In the genomic region with DNA sequence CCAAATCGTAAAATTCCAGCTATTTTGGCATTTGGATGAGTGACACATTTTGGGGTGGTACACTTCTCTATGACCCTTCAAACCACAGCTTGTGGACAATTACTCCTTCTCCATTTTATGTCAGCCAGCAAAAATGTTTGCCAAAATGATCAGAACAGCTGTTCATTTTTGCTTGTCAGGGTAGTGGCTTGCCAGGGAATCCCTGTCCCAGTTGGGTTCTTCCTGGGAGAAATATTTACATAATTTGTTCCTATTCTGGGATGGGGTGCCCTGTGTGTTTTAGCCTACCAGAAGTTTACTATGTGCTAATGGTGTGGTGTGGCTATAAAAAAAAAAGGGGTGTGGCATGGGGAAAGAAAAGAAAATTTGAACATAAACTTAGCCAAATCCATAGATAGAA, we compare ENCODE assay signal across 19 cellular contexts. TPM values are rescaled to one million over a fixed set of nuclear protein-coding genes. Genes with fewer than 3 reads are reported as not detected.
"Had no signal": no experiment of that assay in that cellular context is flagged by ENCODE, and none has a peak within 500 bp of the region (broad histone marks: within the 10 kb centered on the region; RNA-seq: fewer than 3 reads in every experiment).

No MANE protein-coding gene starts in this region.

- H3K4me1 ChIP-seq: prostate gland, right lobe of liver, thyroid gland had no signal

- H3K4me3 ChIP-seq: esophagus squamous epithelium, lung, prostate gland, right lobe of liver, thyroid gland had no signal

- H3K36me3 ChIP-seq: esophagus squamous epithelium, prostate gland, right lobe of liver, thyroid gland had no signal

- DNase-seq: activated CD4-positive, alpha-beta T cell treated with anti-CD3 and anti-CD28 coated beads, Interleukin-2, amount 10 ng/mL, durations not matched to agents 24 days and 14 days; activated CD8-positive, alpha-beta T cell treated with anti-CD3 and anti-CD28 coated beads for 36 hours; activated naive CD4-positive, alpha-beta T cell; activated naive CD8-positive, alpha-beta T cell treated with anti-CD3 and anti-CD28 coated beads for 36 hours; activated T-cell treated with anti-CD3 and anti-CD28 coated beads, Interleukin-2, amount 50 U/mL, for 1 hour; amygdala; effector memory CD8-positive, alpha-beta T cell; esophagus squamous epithelium; foreskin fibroblast; left cardiac atrium; right lobe of liver; stimulated activated CD4-positive, alpha-beta T cell treated with anti-CD3 and anti-CD28 coated beads, Interleukin-4, amount 100 ng/mL, for 24 hours; stimulated activated naive CD4-positive, alpha-beta T cell; T-cell; T-helper 9 cell; thyroid gland had no signal

- H3K27me3 ChIP-seq: esophagus squamous epithelium, right lobe of liver, thyroid gland had no signal

- H3K9me3 ChIP-seq: esophagus squamous epithelium, prostate gland, right lobe of liver, thyroid gland had no signal

- H3K27ac ChIP-seq: esophagus squamous epithelium, prostate gland, right lobe of liver, thyroid gland had no signal

- ATAC-seq: activated CD8-positive, alpha-beta T cell treated with anti-CD3 and anti-CD28 coated beads for 36 hours; activated T-helper 17 cell treated with anti-CD3 and anti-CD28 coated beads, Interleukin-2, amount 50 U/mL, for 72 hours; effector memory CD8-positive, alpha-beta T cell; right lobe of liver; T-cell had no signal

RNA-seq across cellular contexts. Expression of a gene that starts 55.4 kb away (rescaled TPM):
- total RNA-seq: activated CD4-positive, alpha-beta T cell treated with anti-CD3 and anti-CD28 coated beads, Interleukin-2, amount 10 ng/mL, durations not matched to agents 24 days and 14 days; activated CD8-positive, alpha-beta T cell treated with anti-CD3 and anti-CD28 coated beads for 36 hours; activated naive CD8-positive, alpha-beta T cell treated with anti-CD3 and anti-CD28 coated beads for 36 hours; activated T-helper 17 cell treated with anti-CD3 and anti-CD28 coated beads, Interleukin-2, amount 50 U/mL, for 72 hours had no signal
